8 cellular contexts compared by ENCODE assay signal in genomic region chr11:67390947-67391303, GRCh38. TPM values are rescaled to one million over a fixed set of nuclear protein-coding genes. Genes with fewer than 3 reads are reported as not detected.
DNase-seq lines count a peak whose midpoint lies in the region; TF ChIP-seq lines count a peak whose summit lies in the region.

No MANE protein-coding gene starts in this region.

- intact Hi-C loops in A673 (cut with micrococcal nuclease; ENCODE audit: unreplicated experiment) = loop anchor here (5.0 kb wide), 1 partner anchor 116 kb away; the partner anchor contains the start of genes CDK2AP2 and PITPNM1

- H3K9me3 ChIP-seq in A673 (ENCODE audit: low read depth, low read length, poor library complexity, severe bottlenecking) (no peaks in the 10 kb centered on the region), muscle layer of duodenum (ENCODE audit: control insufficient read depth in 1 of 2, low read length in 2 of 2) (no peaks in the 10 kb centered on the region)

- no peak for DNase-seq in A673 (ENCODE audit: low spot score)
- no peak for DNase-seq in Jurkat, Clone E6-1 (ENCODE audit: low read depth, low spot score)
- DNase-seq in Kasumi-1 (lab: John Stamatoyannopoulos, UW) = no peak
- DNase-seq in NCI-H187 (lab: John Stamatoyannopoulos, UW) = no peak
- no peak for DNase-seq in GF-D8 (lab: John Stamatoyannopoulos, UW)
- no peak for DNase-seq in stimulated activated CD4-positive, alpha-beta T cell treated with anti-CD3 and anti-CD28 coated beads, Interleukin-2, amount 100 ng/mL, for 48 hours

- H3K27ac ChIP-seq in A673 (ENCODE audit: low read depth, low read length, poor library complexity, severe bottlenecking) = peak overlapping the region; percentile 89
- H3K27ac ChIP-seq in cingulate gyrus (ENCODE audit: low read depth, low read length) = peak overlapping the region; percentile 39
- H3K27ac ChIP-seq in muscle layer of duodenum (ENCODE audit: low read length) = peak overlapping the region; percentile 71

- no peak for TF ChIP-seq CTCF in A673 (conservative IDR thresholded peaks at IDR 0.05; ENCODE audit: low read depth, low read length)

- H3K27me3 ChIP-seq in A673 (replicated peaks; ENCODE audit: insufficient read depth, low read depth, low read length, poor library complexity) (no peaks in the 10 kb centered on the region), muscle layer of duodenum (ENCODE audit: low read depth, low read length) (no peaks in the 10 kb centered on the region)

- peak overlapping the region; percentile 77 for H3K4me3 ChIP-seq in A673 (ENCODE audit: low read depth, low read length, poor library complexity, severe bottlenecking)
- H3K4me3 ChIP-seq in Jurkat, Clone E6-1 (ENCODE audit: low read length) = peak overlapping the region; percentile 89
- peak overlapping the region; percentile 83 to 90 for H3K4me3 ChIP-seq in muscle layer of duodenum (ENCODE audit: low read depth in 1 of 2, low read length in 2 of 2)

- peaks cover 9% of the 10 kb centered on the region for H3K4me1 ChIP-seq in A673 (ENCODE audit: insufficient read depth, low read length, poor library complexity, severe bottlenecking)
- peaks cover 0 to 12% of the 10 kb centered on the region in 2 donors for H3K4me1 ChIP-seq in muscle layer of duodenum (ENCODE audit: control insufficient read depth in 1 of 2, insufficient read depth in 2 of 2, low read length in 2 of 2)

- peaks cover 17% of the 10 kb centered on the region for H3K36me3 ChIP-seq in A673 (ENCODE audit: insufficient read depth, low read length, poor library complexity, severe bottlenecking)
- peaks cover 0 to 11% of the 10 kb centered on the region in 2 donors for H3K36me3 ChIP-seq in muscle layer of duodenum (ENCODE audit: control insufficient read depth in 1 of 2, insufficient read depth in 2 of 2, low read length in 2 of 2)

- CTCF ChIA-PET in A673 (lab: Charles Lee) = interaction anchor here (2.7 kb wide), 1 partner anchor 9 kb away, joined by 10 read pairs; no protein-coding TSS in a partner anchor

- no TSS peak for BruUV-seq in A673 (replicated peaks; lab: Mats Ljungman, UMichigan)

- POLR2A ChIA-PET in A673 (lab: Charles Lee; ENCODE audit: low non-redundant PET) = no interaction called here

RNA-seq across cellular contexts. Expression of gene RAD9A, which starts 0.9 kb away (rescaled TPM):
- total RNA-seq in A673 (2021) = 43.0 and 55.0 TPM in 2 replicates
- polyA plus RNA-seq in Jurkat, Clone E6-1 (2012; ENCODE audit: insufficient read depth, insufficient read length) = 38.0 TPM

RNA-seq across cellular contexts. Expression of gene PPP1CA, which starts 10.7 kb away (rescaled TPM):
- 239 TPM in 2 replicates for total RNA-seq in A673 (2021)
- polyA plus RNA-seq in Jurkat, Clone E6-1 (2012; ENCODE audit: insufficient read depth, insufficient read length) = 286 TPM

RNA-seq across cellular contexts. Expression of gene TBC1D10C, which starts 13.0 kb away (rescaled TPM):
- total RNA-seq in A673 (2021) = not detected in 2 replicates
- polyA plus RNA-seq in Jurkat, Clone E6-1 (2012; ENCODE audit: insufficient read depth, insufficient read length) = 105 TPM

RNA-seq across cellular contexts. Expression of gene CLCF1, which starts 17.5 kb away (rescaled TPM):
- 0.69 and 0.87 TPM in 2 replicates for total RNA-seq in A673 (2021)
- 0.92 TPM for polyA plus RNA-seq in Jurkat, Clone E6-1 (2012; ENCODE audit: insufficient read depth, insufficient read length)

RNA-seq across cellular contexts. Expression of gene CARNS1, which starts 24.6 kb away (rescaled TPM):
- total RNA-seq in A673 (2021) = 0.13 and 0.28 TPM in 2 replicates
- polyA plus RNA-seq in Jurkat, Clone E6-1 (2012; ENCODE audit: insufficient read depth, insufficient read length) = 0.58 TPM

Comparison
In these comparisons a context has a peak if more than half of its experiments do, and no peak if none do; other contexts are left out.
1. H3K27ac ChIP-seq: peak in every context shown above with its lines; median percentile 89 in A673; 71 in muscle layer of duodenum; 39 in cingulate gyrus.